Comparison of ENCODE assay signal across 7 cellular contexts in genomic region chrX:49271341-49271740, GRCh38. TPM values are rescaled to one million over a fixed set of nuclear protein-coding genes. Genes with fewer than 3 reads are reported as not detected.
A peak's percentile ranks its signal among the peaks of the same experiment; 100 is the strongest.
DNase-seq lines count a peak whose midpoint lies in the region; ATAC-seq and TF ChIP-seq lines count a peak whose summit lies in the region.
"Had no signal": no experiment of that assay in that cellular context is flagged by ENCODE, and none has a peak within 500 bp of the region (broad histone marks: within the 10 kb centered on the region; RNA-seq: fewer than 3 reads in every experiment).

No MANE protein-coding gene starts in this region.

- H3K36me3 Mint-ChIP-seq in IgD-negative memory B cell, result peaks cover 3% of the 10 kb centered on the region

- peak overlapping the region; percentile 58 to 80 (median 73) for H3K4me3 Mint-ChIP-seq in IgD-negative memory B cell

- DNase-seq in A673 (ENCODE audit: low spot score) (no peak), substantia nigra (lab: John Stamatoyannopoulos, UW) (no peak), sciatic nerve (ENCODE audit: low spot score) (no peak)
- DNase-seq: DMS153 had no signal

- H3K27ac ChIP-seq in A673 (ENCODE audit: low read depth, low read length, poor library complexity, severe bottlenecking) (no peak overlapping the region), esophagus (ENCODE audit: low read depth in 2 of 2, low read length in 1 of 2) (peak overlapping the region; percentile 81 to 92), substantia nigra (ENCODE audit: low read depth, low read length, poor library complexity, severe bottlenecking) (no peak overlapping the region)

- WGBS in esophagus, 2 donors, result 45 to 70% methylated on average over 2 of the region's 2 CpGs

- CTCF ChIA-PET in A673 (lab: Charles Lee), result no interaction called here

- TF ChIP-seq CTCF in A673 (conservative IDR thresholded peaks at IDR 0.05; ENCODE audit: low read depth, low read length), result no peak

- peaks cover 11% of the 10 kb centered on the region for H3K4me1 ChIP-seq in A673 (ENCODE audit: insufficient read depth, low read length, poor library complexity, severe bottlenecking)
- peaks cover 0 to 14% of the 10 kb centered on the region in 2 donors for H3K4me1 ChIP-seq in esophagus (ENCODE audit: control insufficient read depth in 2 of 2, insufficient read depth in 2 of 2, low read length in 1 of 2)

- no peaks in the 10 kb centered on the region for H3K36me3 ChIP-seq in A673 (ENCODE audit: insufficient read depth, low read length, poor library complexity, severe bottlenecking)
- no peaks in the 10 kb centered on the region for H3K36me3 ChIP-seq in esophagus (ENCODE audit: control insufficient read depth in 2 of 2, insufficient read depth in 2 of 2, low read length in 1 of 2)

- H3K27ac Mint-ChIP-seq in IgD-negative memory B cell, result peak overlapping the region in 2 of 3 donors; percentile 31 to 40

- H3K27me3 ChIP-seq in A673 (replicated peaks; ENCODE audit: insufficient read depth, low read depth, low read length, poor library complexity), result no peaks in the 10 kb centered on the region
- no peaks in the 10 kb centered on the region for H3K27me3 ChIP-seq in esophagus (ENCODE audit: control insufficient read depth in 1 of 2, insufficient read depth in 2 of 2, low read length in 2 of 2)

- POLR2A ChIA-PET in A673 (lab: Charles Lee; ENCODE audit: low non-redundant PET), result no interaction called here

- peak overlapping the region; percentile 63 for H3K4me3 ChIP-seq in A673 (ENCODE audit: low read depth, low read length, poor library complexity, severe bottlenecking)
- H3K4me3 ChIP-seq in esophagus (ENCODE audit: low read depth in 1 of 2, low read length in 2 of 2), result peak overlapping the region; percentile 43 to 80

- no peaks in the 10 kb centered on the region for H3K27me3 Mint-ChIP-seq in IgD-negative memory B cell

- no peaks in the 10 kb centered on the region for H3K9me3 Mint-ChIP-seq in IgD-negative memory B cell

- intact Hi-C loops in A673 (cut with micrococcal nuclease; ENCODE audit: unreplicated experiment) (no loop called here), sciatic nerve (cut with DNase I) (no loop called here)

- H3K9me3 ChIP-seq in A673 (ENCODE audit: low read depth, low read length, poor library complexity, severe bottlenecking), result no peaks in the 10 kb centered on the region
- H3K9me3 ChIP-seq in esophagus (ENCODE audit: control insufficient read depth in 2 of 2, insufficient read depth in 1 of 2, low read depth in 1 of 2, low read length in 1 of 2), result no peaks in the 10 kb centered on the region

- no peak for ATAC-seq in sciatic nerve
- ATAC-seq in GM21526 (IDR thresholded peaks at IDR 0.05; ENCODE audit: low FRiP score, unreplicated experiment), result no peak

- peaks cover 5 to 30% (median 19%) of the 10 kb centered on the region in 3 donors for H3K4me1 Mint-ChIP-seq in IgD-negative memory B cell

- TSS peak; percentile 63 for BruUV-seq in A673 (replicated peaks; lab: Mats Ljungman, UMichigan)

RNA-seq across cellular contexts. Expression of gene PPP1R3F, which starts 1.7 kb away (rescaled TPM):
- 11.4 and 12.3 TPM in 2 replicates for total RNA-seq in A673 (2021)
- 3.1 TPM for polyA plus RNA-seq in IgD-negative memory B cell
- polyA plus RNA-seq in esophagus, result 1 to 10 TPM; 3.8 to 4.9 TPM
- total RNA-seq in sciatic nerve, result 9.9 TPM

RNA-seq across cellular contexts. Expression of gene FOXP3, which starts 6.8 kb away (rescaled TPM):
- total RNA-seq in A673 (2021) (0.20 TPM in 1 of 2 replicates, not detected in the other), sciatic nerve (0.13 TPM)
- polyA plus RNA-seq in IgD-negative memory B cell (0.09 TPM), esophagus (under 1 TPM; 0.59 to 0.65 TPM)

RNA-seq across cellular contexts. Expression of gene GAGE10, which starts 32.1 kb away (rescaled TPM):
- not detected in 2 replicates for total RNA-seq in A673 (2021)
- not detected for polyA plus RNA-seq in IgD-negative memory B cell
- not detected for polyA plus RNA-seq in esophagus
- not detected for total RNA-seq in sciatic nerve

RNA-seq across cellular contexts. Expression of gene CCDC22, which starts 36.1 kb away (rescaled TPM):
- 18.9 and 20.5 TPM in 2 replicates for total RNA-seq in A673 (2021)
- 24.3 TPM for polyA plus RNA-seq in IgD-negative memory B cell
- polyA plus RNA-seq in esophagus, result 10 to 100 TPM in 1 of 2 donors, 1 to 10 TPM in 1; 6.3 to 11.0 TPM
- 12.3 TPM for total RNA-seq in sciatic nerve

RNA-seq across cellular contexts. Expression of gene CACNA1F, which starts 38.2 kb away (rescaled TPM):
- total RNA-seq in A673 (2021) (not detected in 2 replicates), sciatic nerve (0.22 TPM)
- polyA plus RNA-seq in IgD-negative memory B cell (not detected), esophagus (under 1 TPM; 0.11 to 0.24 TPM)

Comparison
In these comparisons a context has a peak if more than half of its experiments do, and no peak if none do; other contexts are left out.
1. H3K27ac ChIP-seq: peak in esophagus (2 of 2); none in A673 (single experiment) and substantia nigra (single experiment).